ENCODE assay signal across 22 cellular contexts in genomic region chr12:112962561-112962960, GRCh38.
"Had no signal": no experiment of that assay in that cellular context is flagged by ENCODE, and none has a peak within 500 bp of the region (broad histone marks: within the 10 kb centered on the region; RNA-seq: fewer than 3 reads in every experiment).

No MANE protein-coding gene starts in this region.

- H3K4me3 Mint-ChIP-seq: activated CD8-positive, alpha-beta T cell treated with anti-CD3 and anti-CD28 coated beads, Interleukin-2, amount 10 ng/mL, durations not matched to agents 7 days and 5 days; activated naive CD4-positive, alpha-beta T cell treated with anti-CD3 and anti-CD28 coated beads, Interleukin-2, amount 10 ng/mL, durations not matched to agents 7 days and 5 days; activated naive CD8-positive, alpha-beta T cell treated with anti-CD3 and anti-CD28 coated beads for 36 hours; activated T-cell treated with anti-CD3 and anti-CD28 coated beads, Interleukin-2, amount 50 U/mL, for 4 hours; T-helper 17 cell; WTC11 had no signal

- ATAC-seq: activated CD8-positive, alpha-beta T cell treated with anti-CD3 and anti-CD28 coated beads, Interleukin-2, amount 10 ng/mL, durations not matched to agents 7 days and 5 days; activated T-cell treated with anti-CD3 and anti-CD28 coated beads, Interleukin-2, amount 50 U/mL, for 4 hours; K562; T-helper 17 cell; WTC11 had no signal

- H3K27ac Mint-ChIP-seq: activated CD8-positive, alpha-beta T cell treated with anti-CD3 and anti-CD28 coated beads, Interleukin-2, amount 10 ng/mL, durations not matched to agents 7 days and 5 days; activated naive CD4-positive, alpha-beta T cell treated with anti-CD3 and anti-CD28 coated beads, Interleukin-2, amount 10 ng/mL, durations not matched to agents 7 days and 5 days; activated naive CD8-positive, alpha-beta T cell treated with anti-CD3 and anti-CD28 coated beads for 36 hours; T-helper 17 cell; WTC11 had no signal

- H3K27me3 Mint-ChIP-seq: activated naive CD4-positive, alpha-beta T cell treated with anti-CD3 and anti-CD28 coated beads, Interleukin-2, amount 10 ng/mL, durations not matched to agents 7 days and 5 days; activated naive CD8-positive, alpha-beta T cell treated with anti-CD3 and anti-CD28 coated beads for 36 hours; T-helper 17 cell had no signal

- H3K4me1 Mint-ChIP-seq: WTC11 had no signal

- DNase-seq: activated CD4-positive, alpha-beta T cell treated with anti-CD3 and anti-CD28 coated beads for 48 hours; activated CD4-positive, alpha-beta T cell treated with anti-CD3 and anti-CD28 coated beads, Interleukin-2, amount 50 U/mL, for 4 hours; activated CD4-positive, CD25-positive, alpha-beta regulatory T cell treated with anti-CD3 and anti-CD28 coated beads, Interleukin-2, amount 50 U/mL, for 72 hours; activated CD8-positive, alpha-beta T cell treated with anti-CD3 and anti-CD28 coated beads, Interleukin-2, amount 10 ng/mL, durations not matched to agents 7 days and 5 days; activated gamma-delta T cell; activated naive CD4-positive, alpha-beta T cell treated with anti-CD3 and anti-CD28 coated beads, Interleukin-2, amount 10 ng/mL, durations not matched to agents 7 days and 5 days; activated naive CD8-positive, alpha-beta T cell treated with anti-CD3 and anti-CD28 coated beads for 36 hours; activated T-cell treated with anti-CD3 and anti-CD28 coated beads, Interleukin-2, amount 50 U/mL, for 4 hours; aorta; Karpas-422; MM.1S; NCI-H2029; NCI-H2107; NCI-H2171 treated with DMSO at 0.1 percent for 48 hours; NCI-H226; NCI-H526; NCI-H82; SIG-M5; T-helper 17 cell; T-helper 9 cell had no signal
